Comparison of ENCODE assay signal across 1 cellular context in genomic region chr17:18854956-18855355, GRCh38.
TF ChIP-seq lines count a peak whose summit lies in the region.

No MANE protein-coding gene starts in this region.

TF ChIP-seq in IMR-90, 13 proteins besides CTCF, POLR2A, EP300 and RAD21 (continued from another document):
- TF ChIP-seq ELK1 (IDR thresholded peaks at IDR 0.05; ENCODE audit: borderline replicate concordance, low read depth, low read length) (no peak), RFX5 (IDR thresholded peaks at IDR 0.05; ENCODE audit: low read depth, low read length) (no peak), RCOR1 (IDR thresholded peaks at IDR 0.05; ENCODE audit: insufficient replicate concordance, low read length) (no peak), MXI1 (IDR thresholded peaks at IDR 0.05; ENCODE audit: borderline replicate concordance, low read depth, low read length) (no peak), USF2 (IDR thresholded peaks at IDR 0.05; ENCODE audit: low read depth, low read length) (no peak), MAZ (IDR thresholded peaks at IDR 0.05; ENCODE audit: borderline replicate concordance, low read depth, low read length) (no peak), SMC3 (IDR thresholded peaks at IDR 0.05; ENCODE audit: low read depth, low read length) (no peak), CHD1 (IDR thresholded peaks at IDR 0.05; ENCODE audit: low read depth, low read length) (no peak), BHLHE40 (IDR thresholded peaks at IDR 0.05; ENCODE audit: low read depth, low read length) (no peak)
